ENCODE assay signal across 31 cellular contexts in the genomic region with DNA sequence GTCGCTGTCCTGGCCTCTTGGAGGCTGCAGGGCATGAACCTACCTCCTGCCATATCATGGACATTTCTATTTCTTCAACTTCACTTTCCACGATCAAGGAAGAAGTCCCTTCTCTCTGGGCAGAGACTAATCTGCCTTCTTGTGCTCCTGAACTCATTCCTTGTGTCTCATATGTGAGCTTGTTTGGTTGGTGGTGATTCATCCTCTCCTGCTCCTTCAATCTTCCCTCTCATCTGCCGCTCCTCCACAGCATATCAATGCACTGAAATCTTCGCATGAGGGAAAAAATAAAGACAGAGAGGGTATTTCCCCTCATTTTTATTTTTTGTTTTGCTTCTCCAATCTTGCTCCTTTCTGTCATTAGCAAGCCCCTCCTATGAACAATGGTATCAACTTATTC.
"Had no signal": no experiment of that assay in that cellular context is flagged by ENCODE, and none has a peak within 500 bp of the region (broad histone marks: within the 10 kb centered on the region; RNA-seq: fewer than 3 reads in every experiment).

No MANE protein-coding gene starts in this region.

- ATAC-seq: activated CD8-positive, alpha-beta T cell treated with anti-CD3 and anti-CD28 coated beads for 36 hours; activated T-cell treated with anti-CD3 and anti-CD28 coated beads, Interleukin-2, amount 50 U/mL, for 72 hours; activated T-helper 17 cell treated with anti-CD3 and anti-CD28 coated beads, Interleukin-2, amount 50 U/mL, for 72 hours; body of pancreas had no signal

- H3K27ac Mint-ChIP-seq: activated CD4-positive, alpha-beta T cell treated with anti-CD3 and anti-CD28 coated beads, Interleukin-2, amount 10 ng/mL, durations not matched to agents 24 days and 14 days; activated CD8-positive, alpha-beta T cell treated with anti-CD3 and anti-CD28 coated beads for 36 hours; activated naive CD8-positive, alpha-beta T cell treated with anti-CD3 and anti-CD28 coated beads for 36 hours; activated T-cell treated with anti-CD3 and anti-CD28 coated beads, Interleukin-2, amount 50 U/mL, for 72 hours; activated T-helper 17 cell treated with anti-CD3 and anti-CD28 coated beads, Interleukin-2, amount 50 U/mL, for 72 hours; T-helper 1 cell treated with Interleukin-12 subunit alpha and Interleukin-12 subunit beta and Interleukin-4 antibody, amounts not matched to agents 30 μg/mL and 1 μg/mL, for 36 hours; T-helper 2 cell treated with Interferon-gamma antibody and Interleukin-4, amounts not matched to agents 5 μg/mL and 100 μg/mL, for 36 hours had no signal

- H3K4me1 ChIP-seq: body of pancreas, breast epithelium, SJSA1 had no signal

- H3K9me3 ChIP-seq: body of pancreas, breast epithelium, SJSA1, SK-N-SH had no signal

- FAIRE-seq: TTC549 had no signal

- H3K4me2 ChIP-seq: SK-N-SH had no signal

- H3K4me1 Mint-ChIP-seq: activated CD4-positive, alpha-beta T cell treated with anti-CD3 and anti-CD28 coated beads, Interleukin-2, amount 10 ng/mL, durations not matched to agents 24 days and 14 days; activated naive CD8-positive, alpha-beta T cell treated with anti-CD3 and anti-CD28 coated beads for 36 hours; activated T-helper 17 cell treated with anti-CD3 and anti-CD28 coated beads, Interleukin-2, amount 50 U/mL, for 72 hours had no signal

- H3K36me3 ChIP-seq: breast epithelium, MG63, SJSA1 had no signal

- H3K36me3 Mint-ChIP-seq: activated naive CD8-positive, alpha-beta T cell treated with anti-CD3 and anti-CD28 coated beads for 36 hours had no signal

- H3K4me3 ChIP-seq: body of pancreas, breast epithelium, MG63, SJSA1 had no signal

- H3K9ac ChIP-seq: SK-N-SH had no signal

- H3K27me3 Mint-ChIP-seq: activated CD4-positive, alpha-beta T cell treated with anti-CD3 and anti-CD28 coated beads, Interleukin-2, amount 10 ng/mL, durations not matched to agents 24 days and 14 days; activated CD8-positive, alpha-beta T cell treated with anti-CD3 and anti-CD28 coated beads for 36 hours; activated naive CD8-positive, alpha-beta T cell treated with anti-CD3 and anti-CD28 coated beads for 36 hours; activated T-helper 17 cell treated with anti-CD3 and anti-CD28 coated beads, Interleukin-2, amount 50 U/mL, for 72 hours had no signal

- H3K27me3 ChIP-seq: body of pancreas, breast epithelium, MG63, SJSA1 had no signal

- DNase-seq: activated CD4-positive, alpha-beta T cell treated with anti-CD3 and anti-CD28 coated beads, Interleukin-2, amount 10 ng/mL, durations not matched to agents 24 days and 14 days; activated CD4-positive, alpha-beta T cell treated with anti-CD3 and anti-CD28 coated beads, Interleukin-2, amount 50 U/mL, for 4 hours; activated CD8-positive, alpha-beta T cell treated with anti-CD3 and anti-CD28 coated beads for 36 hours; activated effector memory CD4-positive, alpha-beta T cell treated with anti-CD3 and anti-CD28 coated beads, Interleukin-2, amount 50 U/mL, for 16 hours; activated naive CD4-positive, alpha-beta T cell; activated naive CD4-positive, alpha-beta T cell treated with anti-CD3 and anti-CD28 coated beads, Interleukin-2, amount 50 U/mL, for 16 hours; activated naive CD8-positive, alpha-beta T cell treated with anti-CD3 and anti-CD28 coated beads for 36 hours; activated T-cell treated with anti-CD3 and anti-CD28 coated beads, Interleukin-2, amount 50 U/mL, for 1 hour; activated T-cell treated with anti-CD3 and anti-CD28 coated beads, Interleukin-2, amount 50 U/mL, for 72 hours; amniotic stem cell; aorta; body of pancreas; Karpas-422; KBM-7; MG63; NCI-H1048; NCI-H1105 treated with DMSO at 0.1 percent for 48 hours; NCI-H1436 treated with DMSO at 0.1 percent for 48 hours; NCI-H1694 treated with DMSO at 0.1 percent for 48 hours; NCI-H2029; NCI-H345; NCI-H524 treated with DMSO at 0.1 percent for 48 hours; NCI-H748 treated with DMSO at 0.1 percent for 48 hours; SHP77 treated with DMSO at 0.1 percent for 48 hours; SK-N-SH had no signal

- H3K9me3 Mint-ChIP-seq: activated CD4-positive, alpha-beta T cell treated with anti-CD3 and anti-CD28 coated beads, Interleukin-2, amount 10 ng/mL, durations not matched to agents 24 days and 14 days; activated CD8-positive, alpha-beta T cell treated with anti-CD3 and anti-CD28 coated beads for 36 hours; activated naive CD8-positive, alpha-beta T cell treated with anti-CD3 and anti-CD28 coated beads for 36 hours; activated T-cell treated with anti-CD3 and anti-CD28 coated beads, Interleukin-2, amount 50 U/mL, for 72 hours; T-helper 1 cell treated with Interleukin-12 subunit alpha and Interleukin-12 subunit beta and Interleukin-4 antibody, amounts not matched to agents 30 μg/mL and 1 μg/mL, for 36 hours; T-helper 2 cell treated with Interferon-gamma antibody and Interleukin-4, amounts not matched to agents 5 μg/mL and 100 μg/mL, for 36 hours had no signal

- H3K4me3 Mint-ChIP-seq: activated CD4-positive, alpha-beta T cell treated with anti-CD3 and anti-CD28 coated beads, Interleukin-2, amount 10 ng/mL, durations not matched to agents 24 days and 14 days; activated CD8-positive, alpha-beta T cell treated with anti-CD3 and anti-CD28 coated beads for 36 hours; activated naive CD8-positive, alpha-beta T cell treated with anti-CD3 and anti-CD28 coated beads for 36 hours; activated T-cell treated with anti-CD3 and anti-CD28 coated beads, Interleukin-2, amount 50 U/mL, for 72 hours; activated T-helper 17 cell treated with anti-CD3 and anti-CD28 coated beads, Interleukin-2, amount 50 U/mL, for 72 hours; T-helper 1 cell treated with Interleukin-12 subunit alpha and Interleukin-12 subunit beta and Interleukin-4 antibody, amounts not matched to agents 30 μg/mL and 1 μg/mL, for 36 hours; T-helper 2 cell treated with Interferon-gamma antibody and Interleukin-4, amounts not matched to agents 5 μg/mL and 100 μg/mL, for 36 hours had no signal

- H3K27ac ChIP-seq: body of pancreas, breast epithelium, SJSA1 had no signal
